Comparison of ENCODE assay signal across 1 cellular context in the genomic region with DNA sequence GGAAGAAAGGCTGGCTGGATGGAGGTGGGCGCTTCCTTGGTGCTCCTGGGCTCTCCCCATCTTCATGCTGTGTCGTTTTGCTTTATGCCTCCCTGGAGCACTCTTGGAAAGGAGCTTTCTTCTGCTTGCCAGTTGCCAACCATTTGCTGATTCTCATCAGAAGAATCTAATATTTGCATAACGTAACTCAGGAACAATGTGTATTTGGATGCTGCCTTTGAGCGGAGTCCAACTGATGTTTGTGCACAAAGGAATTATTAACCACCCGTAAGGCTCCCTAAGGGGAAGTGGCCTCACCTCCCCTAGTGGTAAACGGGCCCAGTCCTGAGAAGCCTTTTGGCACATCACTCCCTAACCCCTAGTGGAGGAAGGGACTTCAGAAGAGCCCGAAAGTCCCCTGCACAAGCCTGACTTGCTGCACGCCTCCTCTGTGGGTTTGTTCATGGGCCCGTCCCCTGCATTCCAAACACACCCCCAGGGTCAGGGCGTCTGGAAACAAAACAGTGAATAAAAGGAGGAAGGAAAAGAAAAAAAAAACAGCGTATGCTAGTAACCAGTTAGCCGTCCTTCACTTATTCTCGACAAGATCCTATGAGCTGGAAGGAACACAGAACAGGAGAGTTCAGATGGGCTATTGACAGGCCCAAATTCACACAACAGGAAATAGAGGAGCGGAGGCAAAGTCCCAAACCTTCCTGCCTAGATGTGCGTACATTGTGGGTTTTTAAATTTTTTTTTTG.
TF ChIP-seq lines count a peak whose summit lies in the region.

No MANE protein-coding gene starts in this region.

TF ChIP-seq in HepG2, 621 proteins besides CTCF, POLR2A, EP300 and RAD21 (continued from another document and continues in another):
- TF ChIP-seq GZF1 (CRISPR knock-in tag; IDR thresholded peaks at IDR 0.05), result no peak
- TF ChIP-seq, protein P1, sequence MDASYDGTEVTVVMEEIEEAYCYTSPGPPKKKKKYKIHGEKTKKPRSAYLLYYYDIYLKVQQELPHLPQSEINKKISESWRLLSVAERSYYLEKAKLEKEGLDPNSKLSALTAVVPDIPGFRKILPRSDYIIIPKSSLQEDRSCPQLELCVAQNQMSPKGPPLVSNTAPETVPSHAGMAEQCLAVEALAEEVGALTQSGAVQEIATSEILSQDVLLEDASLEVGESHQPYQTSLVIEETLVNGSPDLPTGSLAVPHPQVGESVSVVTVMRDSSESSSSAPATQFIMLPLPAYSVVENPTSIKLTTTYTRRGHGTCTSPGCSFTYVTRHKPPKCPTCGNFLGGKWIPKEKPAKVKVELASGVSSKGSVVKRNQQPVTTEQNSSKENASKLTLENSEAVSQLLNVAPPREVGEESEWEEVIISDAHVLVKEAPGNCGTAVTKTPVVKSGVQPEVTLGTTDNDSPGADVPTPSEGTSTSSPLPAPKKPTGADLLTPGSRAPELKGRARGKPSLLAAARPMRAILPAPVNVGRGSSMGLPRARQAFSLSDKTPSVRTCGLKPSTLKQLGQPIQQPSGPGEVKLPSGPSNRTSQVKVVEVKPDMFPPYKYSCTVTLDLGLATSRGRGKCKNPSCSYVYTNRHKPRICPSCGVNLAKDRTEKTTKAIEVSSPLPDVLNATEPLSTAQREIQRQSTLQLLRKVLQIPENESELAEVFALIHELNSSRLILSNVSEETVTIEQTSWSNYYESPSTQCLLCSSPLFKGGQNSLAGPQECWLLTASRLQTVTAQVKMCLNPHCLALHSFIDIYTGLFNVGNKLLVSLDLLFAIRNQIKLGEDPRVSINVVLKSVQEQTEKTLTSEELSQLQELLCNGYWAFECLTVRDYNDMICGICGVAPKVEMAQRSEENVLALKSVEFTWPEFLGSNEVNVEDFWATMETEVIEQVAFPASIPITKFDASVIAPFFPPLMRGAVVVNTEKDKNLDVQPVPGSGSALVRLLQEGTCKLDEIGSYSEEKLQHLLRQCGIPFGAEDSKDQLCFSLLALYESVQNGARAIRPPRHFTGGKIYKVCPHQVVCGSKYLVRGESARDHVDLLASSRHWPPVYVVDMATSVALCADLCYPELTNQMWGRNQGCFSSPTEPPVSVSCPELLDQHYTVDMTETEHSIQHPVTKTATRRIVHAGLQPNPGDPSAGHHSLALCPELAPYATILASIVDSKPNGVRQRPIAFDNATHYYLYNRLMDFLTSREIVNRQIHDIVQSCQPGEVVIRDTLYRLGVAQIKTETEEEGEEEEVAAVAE (CRISPR knock-in tag; IDR thresholded peaks at IDR 0.05; ENCODE audit: borderline replicate concordance), result peak; percentile 63; the same call in 1 of the 2 replicates
- TF ChIP-seq, protein P2, sequence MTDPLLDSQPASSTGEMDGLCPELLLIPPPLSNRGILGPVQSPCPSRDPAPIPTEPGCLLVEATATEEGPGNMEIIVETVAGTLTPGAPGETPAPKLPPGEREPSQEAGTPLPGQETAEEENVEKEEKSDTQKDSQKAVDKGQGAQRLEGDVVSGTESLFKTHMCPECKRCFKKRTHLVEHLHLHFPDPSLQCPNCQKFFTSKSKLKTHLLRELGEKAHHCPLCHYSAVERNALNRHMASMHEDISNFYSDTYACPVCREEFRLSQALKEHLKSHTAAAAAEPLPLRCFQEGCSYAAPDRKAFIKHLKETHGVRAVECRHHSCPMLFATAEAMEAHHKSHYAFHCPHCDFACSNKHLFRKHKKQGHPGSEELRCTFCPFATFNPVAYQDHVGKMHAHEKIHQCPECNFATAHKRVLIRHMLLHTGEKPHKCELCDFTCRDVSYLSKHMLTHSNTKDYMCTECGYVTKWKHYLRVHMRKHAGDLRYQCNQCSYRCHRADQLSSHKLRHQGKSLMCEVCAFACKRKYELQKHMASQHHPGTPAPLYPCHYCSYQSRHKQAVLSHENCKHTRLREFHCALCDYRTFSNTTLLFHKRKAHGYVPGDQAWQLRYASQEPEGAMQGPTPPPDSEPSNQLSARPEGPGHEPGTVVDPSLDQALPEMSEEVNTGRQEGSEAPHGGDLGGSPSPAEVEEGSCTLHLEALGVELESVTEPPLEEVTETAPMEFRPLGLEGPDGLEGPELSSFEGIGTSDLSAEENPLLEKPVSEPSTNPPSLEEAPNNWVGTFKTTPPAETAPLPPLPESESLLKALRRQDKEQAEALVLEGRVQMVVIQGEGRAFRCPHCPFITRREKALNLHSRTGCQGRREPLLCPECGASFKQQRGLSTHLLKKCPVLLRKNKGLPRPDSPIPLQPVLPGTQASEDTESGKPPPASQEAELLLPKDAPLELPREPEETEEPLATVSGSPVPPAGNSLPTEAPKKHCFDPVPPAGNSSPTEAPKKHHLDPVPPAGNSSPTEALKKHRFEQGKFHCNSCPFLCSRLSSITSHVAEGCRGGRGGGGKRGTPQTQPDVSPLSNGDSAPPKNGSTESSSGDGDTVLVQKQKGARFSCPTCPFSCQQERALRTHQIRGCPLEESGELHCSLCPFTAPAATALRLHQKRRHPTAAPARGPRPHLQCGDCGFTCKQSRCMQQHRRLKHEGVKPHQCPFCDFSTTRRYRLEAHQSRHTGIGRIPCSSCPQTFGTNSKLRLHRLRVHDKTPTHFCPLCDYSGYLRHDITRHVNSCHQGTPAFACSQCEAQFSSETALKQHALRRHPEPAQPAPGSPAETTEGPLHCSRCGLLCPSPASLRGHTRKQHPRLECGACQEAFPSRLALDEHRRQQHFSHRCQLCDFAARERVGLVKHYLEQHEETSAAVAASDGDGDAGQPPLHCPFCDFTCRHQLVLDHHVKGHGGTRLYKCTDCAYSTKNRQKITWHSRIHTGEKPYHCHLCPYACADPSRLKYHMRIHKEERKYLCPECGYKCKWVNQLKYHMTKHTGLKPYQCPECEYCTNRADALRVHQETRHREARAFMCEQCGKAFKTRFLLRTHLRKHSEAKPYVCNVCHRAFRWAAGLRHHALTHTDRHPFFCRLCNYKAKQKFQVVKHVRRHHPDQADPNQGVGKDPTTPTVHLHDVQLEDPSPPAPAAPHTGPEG (CRISPR knock-in tag; IDR thresholded peaks at IDR 0.05), result peak; percentile 88
- no peak for TF ChIP-seq SMARCC2 (IDR thresholded peaks at IDR 0.05)
- TF ChIP-seq, protein P3, sequence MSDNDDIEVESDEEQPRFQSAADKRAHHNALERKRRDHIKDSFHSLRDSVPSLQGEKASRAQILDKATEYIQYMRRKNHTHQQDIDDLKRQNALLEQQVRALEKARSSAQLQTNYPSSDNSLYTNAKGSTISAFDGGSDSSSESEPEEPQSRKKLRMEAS (IDR thresholded peaks at IDR 0.05), result peak; percentile 59
- peak; percentile 99 for TF ChIP-seq MED1 (CRISPR knock-in tag; IDR thresholded peaks at IDR 0.05)
- 0 out of 2 replicates have a peak, but pooled peaks have one; percentile 70 for TF ChIP-seq ZNF569 (CRISPR knock-in tag; IDR thresholded peaks at IDR 0.05; ENCODE audit: borderline replicate concordance)
- TF ChIP-seq, protein P4, sequence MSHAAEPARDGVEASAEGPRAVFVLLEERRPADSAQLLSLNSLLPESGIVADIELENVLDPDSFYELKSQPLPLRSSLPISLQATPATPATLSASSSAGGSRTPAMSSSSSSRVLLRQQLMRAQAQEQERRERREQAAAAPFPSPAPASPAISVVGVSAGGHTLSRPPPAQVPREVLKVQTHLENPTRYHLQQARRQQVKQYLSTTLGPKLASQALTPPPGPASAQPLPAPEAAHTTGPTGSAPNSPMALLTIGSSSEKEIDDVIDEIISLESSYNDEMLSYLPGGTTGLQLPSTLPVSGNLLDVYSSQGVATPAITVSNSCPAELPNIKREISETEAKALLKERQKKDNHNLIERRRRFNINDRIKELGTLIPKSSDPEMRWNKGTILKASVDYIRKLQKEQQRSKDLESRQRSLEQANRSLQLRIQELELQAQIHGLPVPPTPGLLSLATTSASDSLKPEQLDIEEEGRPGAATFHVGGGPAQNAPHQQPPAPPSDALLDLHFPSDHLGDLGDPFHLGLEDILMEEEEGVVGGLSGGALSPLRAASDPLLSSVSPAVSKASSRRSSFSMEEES (CRISPR knock-in tag; IDR thresholded peaks at IDR 0.05), result 0 out of 2 replicates have a peak, but pooled peaks have one; percentile 45
- TF ChIP-seq MED13 (CRISPR knock-in tag; IDR thresholded peaks at IDR 0.05), result peak; percentile 97
- peak; percentile 83; the same call in 1 of the 2 replicates for TF ChIP-seq RCOR2 (CRISPR knock-in tag; IDR thresholded peaks at IDR 0.05)
- TF ChIP-seq CEBPG (CRISPR knock-in tag; IDR thresholded peaks at IDR 0.05), result peak; percentile 66
- no peak; the same call in 1 of the 2 replicates for TF ChIP-seq YEATS2 (CRISPR knock-in tag; IDR thresholded peaks at IDR 0.05; ENCODE audit: borderline replicate concordance)
- TF ChIP-seq NR2F2 (IDR thresholded peaks at IDR 0.05; ENCODE audit: borderline replicate concordance, low read depth), result 0 out of 2 replicates have a peak, but pooled peaks have one; percentile 9
- TF ChIP-seq, protein P5, sequence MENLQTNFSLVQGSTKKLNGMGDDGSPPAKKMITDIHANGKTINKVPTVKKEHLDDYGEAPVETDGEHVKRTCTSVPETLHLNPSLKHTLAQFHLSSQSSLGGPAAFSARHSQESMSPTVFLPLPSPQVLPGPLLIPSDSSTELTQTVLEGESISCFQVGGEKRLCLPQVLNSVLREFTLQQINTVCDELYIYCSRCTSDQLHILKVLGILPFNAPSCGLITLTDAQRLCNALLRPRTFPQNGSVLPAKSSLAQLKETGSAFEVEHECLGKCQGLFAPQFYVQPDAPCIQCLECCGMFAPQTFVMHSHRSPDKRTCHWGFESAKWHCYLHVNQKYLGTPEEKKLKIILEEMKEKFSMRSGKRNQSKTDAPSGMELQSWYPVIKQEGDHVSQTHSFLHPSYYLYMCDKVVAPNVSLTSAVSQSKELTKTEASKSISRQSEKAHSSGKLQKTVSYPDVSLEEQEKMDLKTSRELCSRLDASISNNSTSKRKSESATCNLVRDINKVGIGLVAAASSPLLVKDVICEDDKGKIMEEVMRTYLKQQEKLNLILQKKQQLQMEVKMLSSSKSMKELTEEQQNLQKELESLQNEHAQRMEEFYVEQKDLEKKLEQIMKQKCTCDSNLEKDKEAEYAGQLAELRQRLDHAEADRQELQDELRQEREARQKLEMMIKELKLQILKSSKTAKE (CRISPR knock-in tag; IDR thresholded peaks at IDR 0.05; ENCODE audit: borderline replicate concordance), result peak; percentile 79
- TF ChIP-seq, protein P6, sequence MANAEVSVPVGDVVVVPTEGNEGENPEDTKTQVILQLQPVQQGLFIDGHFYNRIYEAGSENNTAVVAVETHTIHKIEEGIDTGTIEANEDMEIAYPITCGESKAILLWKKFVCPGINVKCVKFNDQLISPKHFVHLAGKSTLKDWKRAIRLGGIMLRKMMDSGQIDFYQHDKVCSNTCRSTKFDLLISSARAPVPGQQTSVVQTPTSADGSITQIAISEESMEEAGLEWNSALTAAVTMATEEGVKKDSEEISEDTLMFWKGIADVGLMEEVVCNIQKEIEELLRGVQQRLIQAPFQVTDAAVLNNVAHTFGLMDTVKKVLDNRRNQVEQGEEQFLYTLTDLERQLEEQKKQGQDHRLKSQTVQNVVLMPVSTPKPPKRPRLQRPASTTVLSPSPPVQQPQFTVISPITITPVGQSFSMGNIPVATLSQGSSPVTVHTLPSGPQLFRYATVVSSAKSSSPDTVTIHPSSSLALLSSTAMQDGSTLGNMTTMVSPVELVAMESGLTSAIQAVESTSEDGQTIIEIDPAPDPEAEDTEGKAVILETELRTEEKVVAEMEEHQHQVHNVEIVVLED (CRISPR knock-in tag; IDR thresholded peaks at IDR 0.05; ENCODE audit: borderline replicate concordance), result no peak; the same call in 1 of the 2 replicates
- TF ChIP-seq, protein P7, sequence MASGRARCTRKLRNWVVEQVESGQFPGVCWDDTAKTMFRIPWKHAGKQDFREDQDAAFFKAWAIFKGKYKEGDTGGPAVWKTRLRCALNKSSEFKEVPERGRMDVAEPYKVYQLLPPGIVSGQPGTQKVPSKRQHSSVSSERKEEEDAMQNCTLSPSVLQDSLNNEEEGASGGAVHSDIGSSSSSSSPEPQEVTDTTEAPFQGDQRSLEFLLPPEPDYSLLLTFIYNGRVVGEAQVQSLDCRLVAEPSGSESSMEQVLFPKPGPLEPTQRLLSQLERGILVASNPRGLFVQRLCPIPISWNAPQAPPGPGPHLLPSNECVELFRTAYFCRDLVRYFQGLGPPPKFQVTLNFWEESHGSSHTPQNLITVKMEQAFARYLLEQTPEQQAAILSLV (CRISPR knock-in tag; IDR thresholded peaks at IDR 0.05; ENCODE audit: borderline replicate concordance), result 0 out of 2 replicates have a peak, but pooled peaks have one; percentile 34
- peak; percentile 32; the same call in 1 of the 2 replicates for TF ChIP-seq NFKB2 (CRISPR knock-in tag; IDR thresholded peaks at IDR 0.05; ENCODE audit: borderline replicate concordance)
- TF ChIP-seq, protein P8, sequence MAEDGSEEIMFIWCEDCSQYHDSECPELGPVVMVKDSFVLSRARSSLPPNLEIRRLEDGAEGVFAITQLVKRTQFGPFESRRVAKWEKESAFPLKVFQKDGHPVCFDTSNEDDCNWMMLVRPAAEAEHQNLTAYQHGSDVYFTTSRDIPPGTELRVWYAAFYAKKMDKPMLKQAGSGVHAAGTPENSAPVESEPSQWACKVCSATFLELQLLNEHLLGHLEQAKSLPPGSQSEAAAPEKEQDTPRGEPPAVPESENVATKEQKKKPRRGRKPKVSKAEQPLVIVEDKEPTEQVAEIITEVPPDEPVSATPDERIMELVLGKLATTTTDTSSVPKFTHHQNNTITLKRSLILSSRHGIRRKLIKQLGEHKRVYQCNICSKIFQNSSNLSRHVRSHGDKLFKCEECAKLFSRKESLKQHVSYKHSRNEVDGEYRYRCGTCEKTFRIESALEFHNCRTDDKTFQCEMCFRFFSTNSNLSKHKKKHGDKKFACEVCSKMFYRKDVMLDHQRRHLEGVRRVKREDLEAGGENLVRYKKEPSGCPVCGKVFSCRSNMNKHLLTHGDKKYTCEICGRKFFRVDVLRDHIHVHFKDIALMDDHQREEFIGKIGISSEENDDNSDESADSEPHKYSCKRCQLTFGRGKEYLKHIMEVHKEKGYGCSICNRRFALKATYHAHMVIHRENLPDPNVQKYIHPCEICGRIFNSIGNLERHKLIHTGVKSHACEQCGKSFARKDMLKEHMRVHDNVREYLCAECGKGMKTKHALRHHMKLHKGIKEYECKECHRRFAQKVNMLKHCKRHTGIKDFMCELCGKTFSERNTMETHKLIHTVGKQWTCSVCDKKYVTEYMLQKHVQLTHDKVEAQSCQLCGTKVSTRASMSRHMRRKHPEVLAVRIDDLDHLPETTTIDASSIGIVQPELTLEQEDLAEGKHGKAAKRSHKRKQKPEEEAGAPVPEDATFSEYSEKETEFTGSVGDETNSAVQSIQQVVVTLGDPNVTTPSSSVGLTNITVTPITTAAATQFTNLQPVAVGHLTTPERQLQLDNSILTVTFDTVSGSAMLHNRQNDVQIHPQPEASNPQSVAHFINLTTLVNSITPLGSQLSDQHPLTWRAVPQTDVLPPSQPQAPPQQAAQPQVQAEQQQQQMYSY (CRISPR knock-in tag; IDR thresholded peaks at IDR 0.05), result no peak
- TF ChIP-seq, protein P9, sequence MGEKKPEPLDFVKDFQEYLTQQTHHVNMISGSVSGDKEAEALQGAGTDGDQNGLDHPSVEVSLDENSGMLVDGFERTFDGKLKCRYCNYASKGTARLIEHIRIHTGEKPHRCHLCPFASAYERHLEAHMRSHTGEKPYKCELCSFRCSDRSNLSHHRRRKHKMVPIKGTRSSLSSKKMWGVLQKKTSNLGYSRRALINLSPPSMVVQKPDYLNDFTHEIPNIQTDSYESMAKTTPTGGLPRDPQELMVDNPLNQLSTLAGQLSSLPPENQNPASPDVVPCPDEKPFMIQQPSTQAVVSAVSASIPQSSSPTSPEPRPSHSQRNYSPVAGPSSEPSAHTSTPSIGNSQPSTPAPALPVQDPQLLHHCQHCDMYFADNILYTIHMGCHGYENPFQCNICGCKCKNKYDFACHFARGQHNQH (CRISPR knock-in tag; IDR thresholded peaks at IDR 0.05), result peak; percentile 81
- no peak for TF ChIP-seq ZSCAN22 (CRISPR knock-in tag; IDR thresholded peaks at IDR 0.05)
- TF ChIP-seq ZNF841 (CRISPR knock-in tag; IDR thresholded peaks at IDR 0.05; ENCODE audit: borderline replicate concordance), result no peak; the same call in 1 of the 2 replicates
